ENCODE assay signal across 1 cellular context in the genomic region with DNA sequence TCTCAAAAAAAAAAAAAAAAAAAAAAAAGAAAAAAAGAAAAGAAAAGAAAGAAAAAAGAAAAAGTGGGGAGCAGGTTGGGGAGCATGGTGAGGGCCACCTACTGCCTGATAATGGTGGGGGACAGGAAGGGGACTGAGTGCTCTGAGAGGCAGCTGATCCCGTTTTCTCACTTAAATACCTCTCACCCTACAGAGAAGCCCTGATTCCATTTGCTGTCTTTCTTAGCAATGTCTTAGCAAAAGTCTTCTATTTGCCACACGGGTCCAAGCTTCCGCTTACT.
TF ChIP-seq lines count a peak whose summit lies in the region.

No MANE protein-coding gene starts in this region.

TF ChIP-seq in HepG2, 621 proteins besides CTCF, POLR2A, EP300 and RAD21 (continued from another document and continues in another):
- TF ChIP-seq NFAT5 (CRISPR knock-in tag; IDR thresholded peaks at IDR 0.05) (no peak), POLR2G (IDR thresholded peaks at IDR 0.05; ENCODE audit: low read depth, low read length) (peak; percentile 16; the same call in 1 of the 2 replicates), ZNF850 (CRISPR knock-in tag; conservative IDR thresholded peaks at IDR 0.05) (no peak), SMAD1 (CRISPR knock-in tag; IDR thresholded peaks at IDR 0.05; ENCODE audit: borderline replicate concordance, low read depth) (no peak), PRMT3 (CRISPR knock-in tag; IDR thresholded peaks at IDR 0.05; ENCODE audit: borderline replicate concordance, low read depth) (no peak), ZNF772 (CRISPR knock-in tag; IDR thresholded peaks at IDR 0.05) (no peak), ZNF382 (CRISPR knock-in tag; IDR thresholded peaks at IDR 0.05; ENCODE audit: borderline replicate concordance) (no peak), AHDC1 (CRISPR knock-in tag; IDR thresholded peaks at IDR 0.05; ENCODE audit: borderline replicate concordance) (no peak), ZFY (CRISPR knock-in tag; IDR thresholded peaks at IDR 0.05) (no peak), MXD4 (CRISPR knock-in tag; IDR thresholded peaks at IDR 0.05) (no peak), ZNF710 (CRISPR knock-in tag; IDR thresholded peaks at IDR 0.05; ENCODE audit: borderline replicate concordance) (no peak), ZNF235 (CRISPR knock-in tag; IDR thresholded peaks at IDR 0.05; ENCODE audit: borderline replicate concordance) (no peak), MTA1 (CRISPR knock-in tag; IDR thresholded peaks at IDR 0.05; ENCODE audit: borderline replicate concordance) (no peak), SMARCC2 (IDR thresholded peaks at IDR 0.05) (no peak), SAP130 (CRISPR knock-in tag; IDR thresholded peaks at IDR 0.05; ENCODE audit: low read depth) (no peak), U2AF2 (IDR thresholded peaks at IDR 0.05; ENCODE audit: low read depth, low read length) (peak; percentile 83; the same call in 1 of the 2 replicates), GFI1 (CRISPR knock-in tag; IDR thresholded peaks at IDR 0.05; ENCODE audit: borderline replicate concordance) (no peak), TEF (CRISPR knock-in tag; IDR thresholded peaks at IDR 0.05) (no peak), AGO2 (optimal IDR thresholded peaks at IDR 0.05; ENCODE audit: low read depth, low read length) (no peak), ZNF33B (CRISPR knock-in tag; IDR thresholded peaks at IDR 0.05) (no peak), ZNF572 (CRISPR knock-in tag; IDR thresholded peaks at IDR 0.05) (no peak), SP2 (CRISPR knock-in tag; IDR thresholded peaks at IDR 0.05) (no peak), ZNF609 (CRISPR knock-in tag; IDR thresholded peaks at IDR 0.05; ENCODE audit: borderline replicate concordance) (no peak), ZNF747 (CRISPR knock-in tag; IDR thresholded peaks at IDR 0.05; ENCODE audit: borderline replicate concordance) (no peak)
- TF ChIP-seq, protein P1, sequence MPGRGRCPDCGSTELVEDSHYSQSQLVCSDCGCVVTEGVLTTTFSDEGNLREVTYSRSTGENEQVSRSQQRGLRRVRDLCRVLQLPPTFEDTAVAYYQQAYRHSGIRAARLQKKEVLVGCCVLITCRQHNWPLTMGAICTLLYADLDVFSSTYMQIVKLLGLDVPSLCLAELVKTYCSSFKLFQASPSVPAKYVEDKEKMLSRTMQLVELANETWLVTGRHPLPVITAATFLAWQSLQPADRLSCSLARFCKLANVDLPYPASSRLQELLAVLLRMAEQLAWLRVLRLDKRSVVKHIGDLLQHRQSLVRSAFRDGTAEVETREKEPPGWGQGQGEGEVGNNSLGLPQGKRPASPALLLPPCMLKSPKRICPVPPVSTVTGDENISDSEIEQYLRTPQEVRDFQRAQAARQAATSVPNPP (CRISPR knock-in tag; IDR thresholded peaks at IDR 0.05), result 0 out of 2 replicates have a peak, but pooled peaks have one; percentile 19
- TF ChIP-seq, protein P2, sequence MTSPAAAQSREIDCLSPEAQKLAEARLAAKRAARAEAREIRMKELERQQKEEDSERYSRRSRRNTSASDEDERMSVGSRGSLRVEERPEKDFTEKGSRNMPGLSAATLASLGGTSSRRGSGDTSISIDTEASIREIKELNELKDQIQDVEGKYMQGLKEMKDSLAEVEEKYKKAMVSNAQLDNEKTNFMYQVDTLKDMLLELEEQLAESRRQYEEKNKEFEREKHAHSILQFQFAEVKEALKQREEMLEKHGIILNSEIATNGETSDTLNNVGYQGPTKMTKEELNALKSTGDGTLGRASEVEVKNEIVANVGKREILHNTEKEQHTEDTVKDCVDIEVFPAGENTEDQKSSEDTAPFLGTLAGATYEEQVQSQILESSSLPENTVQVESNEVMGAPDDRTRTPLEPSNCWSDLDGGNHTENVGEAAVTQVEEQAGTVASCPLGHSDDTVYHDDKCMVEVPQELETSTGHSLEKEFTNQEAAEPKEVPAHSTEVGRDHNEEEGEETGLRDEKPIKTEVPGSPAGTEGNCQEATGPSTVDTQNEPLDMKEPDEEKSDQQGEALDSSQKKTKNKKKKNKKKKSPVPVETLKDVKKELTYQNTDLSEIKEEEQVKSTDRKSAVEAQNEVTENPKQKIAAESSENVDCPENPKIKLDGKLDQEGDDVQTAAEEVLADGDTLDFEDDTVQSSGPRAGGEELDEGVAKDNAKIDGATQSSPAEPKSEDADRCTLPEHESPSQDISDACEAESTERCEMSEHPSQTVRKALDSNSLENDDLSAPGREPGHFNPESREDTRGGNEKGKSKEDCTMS (CRISPR knock-in tag; conservative IDR thresholded peaks at IDR 0.05), result no peak
- TF ChIP-seq, protein P3, sequence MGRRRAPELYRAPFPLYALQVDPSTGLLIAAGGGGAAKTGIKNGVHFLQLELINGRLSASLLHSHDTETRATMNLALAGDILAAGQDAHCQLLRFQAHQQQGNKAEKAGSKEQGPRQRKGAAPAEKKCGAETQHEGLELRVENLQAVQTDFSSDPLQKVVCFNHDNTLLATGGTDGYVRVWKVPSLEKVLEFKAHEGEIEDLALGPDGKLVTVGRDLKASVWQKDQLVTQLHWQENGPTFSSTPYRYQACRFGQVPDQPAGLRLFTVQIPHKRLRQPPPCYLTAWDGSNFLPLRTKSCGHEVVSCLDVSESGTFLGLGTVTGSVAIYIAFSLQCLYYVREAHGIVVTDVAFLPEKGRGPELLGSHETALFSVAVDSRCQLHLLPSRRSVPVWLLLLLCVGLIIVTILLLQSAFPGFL (CRISPR knock-in tag; IDR thresholded peaks at IDR 0.05), result no peak
- TF ChIP-seq, protein P4, sequence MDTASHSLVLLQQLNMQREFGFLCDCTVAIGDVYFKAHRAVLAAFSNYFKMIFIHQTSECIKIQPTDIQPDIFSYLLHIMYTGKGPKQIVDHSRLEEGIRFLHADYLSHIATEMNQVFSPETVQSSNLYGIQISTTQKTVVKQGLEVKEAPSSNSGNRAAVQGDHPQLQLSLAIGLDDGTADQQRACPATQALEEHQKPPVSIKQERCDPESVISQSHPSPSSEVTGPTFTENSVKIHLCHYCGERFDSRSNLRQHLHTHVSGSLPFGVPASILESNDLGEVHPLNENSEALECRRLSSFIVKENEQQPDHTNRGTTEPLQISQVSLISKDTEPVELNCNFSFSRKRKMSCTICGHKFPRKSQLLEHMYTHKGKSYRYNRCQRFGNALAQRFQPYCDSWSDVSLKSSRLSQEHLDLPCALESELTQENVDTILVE (CRISPR knock-in tag; IDR thresholded peaks at IDR 0.05), result no peak
